1 cellular context compared by ENCODE assay signal in the genomic region with DNA sequence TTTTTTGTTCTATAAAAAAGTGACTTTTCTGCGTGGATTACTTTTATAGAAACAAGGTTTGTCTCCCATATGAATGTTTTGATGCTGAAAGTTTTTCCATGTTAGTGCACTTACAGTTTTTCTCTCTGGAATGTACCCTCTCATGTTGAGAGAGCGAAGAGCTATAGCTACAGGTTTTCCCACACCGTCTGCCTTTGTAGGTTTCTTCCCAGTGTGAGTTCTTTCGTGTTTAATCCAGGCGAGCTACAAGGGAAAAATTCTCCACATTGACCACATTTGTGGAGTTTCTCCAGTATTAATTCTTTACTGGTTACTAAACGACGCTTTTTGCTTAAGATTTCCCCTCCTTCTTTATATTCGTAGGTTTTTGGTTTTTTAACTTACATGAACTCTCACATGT.
TF ChIP-seq lines count a peak whose summit lies in the region.

No MANE protein-coding gene starts in this region.

TF ChIP-seq in GM23338, 12 proteins besides CTCF, POLR2A, EP300 and RAD21 (continued from another document):
- TF ChIP-seq ZNF462 (CRISPR knock-in tag; IDR thresholded peaks at IDR 0.05): no peak
- TF ChIP-seq NANOG (IDR thresholded peaks at IDR 0.05; ENCODE audit: borderline replicate concordance): no peak
- no peak for TF ChIP-seq ZNF331 (CRISPR knock-in tag; IDR thresholded peaks at IDR 0.05; ENCODE audit: low read depth)
- no peak for TF ChIP-seq EZH2 (IDR thresholded peaks at IDR 0.05; ENCODE audit: low read depth, unreplicated experiment)
- TF ChIP-seq STAT1 (IDR thresholded peaks at IDR 0.05; ENCODE audit: unreplicated experiment): no peak
- TF ChIP-seq POLR2AphosphoS5 (IDR thresholded peaks at IDR 0.05; ENCODE audit: low read depth): no peak
